In the genomic region with DNA sequence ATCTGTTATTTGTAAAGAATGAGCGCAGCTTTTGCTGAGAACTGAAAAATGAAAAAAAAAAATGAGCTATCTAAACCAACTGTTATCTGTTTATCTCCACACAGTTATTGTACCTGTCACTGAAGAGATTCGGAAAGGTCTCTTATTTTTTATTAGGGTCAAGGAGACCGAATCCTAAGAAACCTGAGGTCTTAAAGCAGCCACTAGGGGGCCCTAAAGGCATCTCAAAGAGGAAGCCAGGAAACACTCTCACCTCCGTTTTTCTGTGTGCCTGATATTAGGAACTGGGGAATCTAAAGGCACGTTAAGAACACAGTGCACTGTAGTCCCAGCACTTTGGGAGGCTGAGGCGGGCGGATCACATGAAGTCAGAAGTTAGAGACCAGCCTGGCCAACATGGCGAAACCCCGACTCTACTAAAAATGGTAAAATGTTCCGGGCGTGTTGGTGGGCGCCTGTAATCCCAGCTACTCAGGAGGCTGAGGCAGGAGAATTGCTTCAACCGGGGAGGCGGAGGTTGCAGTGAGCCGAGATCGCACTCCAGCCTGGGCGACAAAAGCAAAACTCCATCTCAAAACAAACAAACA, we compare ENCODE assay signal across 8 cellular contexts. TPM values are rescaled to one million over a fixed set of nuclear protein-coding genes. Genes with fewer than 3 reads are reported as not detected.
A peak's percentile ranks its signal among the peaks of the same experiment; 100 is the strongest.
DNase-seq lines count a peak whose midpoint lies in the region; TF ChIP-seq lines count a peak whose summit lies in the region.

No MANE protein-coding gene starts in this region.

- CTCF ChIA-PET in PC-9 (lab: Charles Lee), result interaction anchor here (0.6 to 0.8 kb wide), 3 partner anchors 70 to 499 kb away, joined by 3 to 4 read pairs (median 3); no protein-coding TSS in a partner anchor

- H3K9me2 ChIP-seq in PC-9 (ENCODE audit: insufficient read depth), result no peaks in the 10 kb centered on the region

- H3K27ac ChIP-seq in PC-9, result no peak overlapping the region

- no peaks in the 10 kb centered on the region for H3K9me3 ChIP-seq in PC-9 (ENCODE audit: insufficient read depth, low read depth)

- no peak overlapping the region for H2AFZ ChIP-seq in PC-9

- no peaks in the 10 kb centered on the region for H3K79me2 ChIP-seq in PC-9 (ENCODE audit: low read depth)

- no peaks in the 10 kb centered on the region; the same call in 1 of the 2 replicates for H4K20me1 ChIP-seq in PC-9 (ENCODE audit: insufficient read depth)

- H3F3A ChIP-seq in PC-9 (ENCODE audit: insufficient read depth, low read depth), result no peaks in the 10 kb centered on the region

- intact Hi-C loops in PC-9 (cut with micrococcal nuclease; ENCODE audit: unreplicated experiment), result loop anchor here (2.0 to 5.0 kb wide), 6 partner anchors 71 to 1307 kb away; no protein-coding TSS in a partner anchor

- H3K4me1 ChIP-seq in PC-9 (replicated peaks; ENCODE audit: insufficient read depth), result 0 out of 2 replicates have a peak, but pooled peaks cover 5% of the 10 kb centered on the region

- in situ Hi-C loops in KBM-7 (cut with MboI; ENCODE audit: low pct_unique_long_range_greater_than_20kb, low sequenced_read_pairs), result no loop called here

- no peak overlapping the region for H3K4me3 ChIP-seq in PC-9

- POLR2A ChIA-PET in PC-9 (lab: Charles Lee; ENCODE audit: unreplicated experiment), result no interaction called here

- peak; percentile 85 for TF ChIP-seq CTCF in PC-9 (conservative IDR thresholded peaks at IDR 0.05)

- DNase-seq in SIG-M5 treated with dmso at 0.1 percent for 504 hours (lab: John Stamatoyannopoulos, UW; ENCODE audit: unreplicated experiment) (peak; percentile 73), SIG-M5 (lab: John Stamatoyannopoulos, UW) (no peak), KBM-7 (peak; percentile 82), PC-9 (peak; percentile 44 to 55), ecto neural progenitor cell (ENCODE audit: low spot score) (peak; percentile 64), medulla oblongata (ENCODE audit: extremely low spot score) (peak; percentile 90), ureter (ENCODE audit: low spot score) (peak; percentile 74), UCSD-AML1 (lab: John Stamatoyannopoulos, UW; ENCODE audit: unreplicated experiment) (no peak)

- peaks cover 79% of the 10 kb centered on the region for H3K27me3 ChIP-seq in PC-9 (ENCODE audit: insufficient read depth, low read depth)

- no TSS peak for BruUV-seq in PC-9 (replicated peaks; lab: Mats Ljungman, UMichigan)

- H3K4me2 ChIP-seq in PC-9, result no peak overlapping the region

- no peaks in the 10 kb centered on the region for H3K36me3 ChIP-seq in PC-9 (ENCODE audit: low read depth)

RNA-seq across cellular contexts. Expression of gene LARGE1, which starts 3.5 kb away (rescaled TPM):
- total RNA-seq in PC-9 (2021) (12.5 and 18.3 TPM in 2 replicates), ureter (81.6 TPM)

Comparison
In these comparisons a context has a peak if more than half of its experiments do, and no peak if none do; other contexts are left out.
1. DNase-seq: peak in SIG-M5 treated with dmso at 0.1 percent for 504 hours (single experiment), KBM-7 (single experiment), PC-9 (2 of 2), ecto neural progenitor cell (single experiment), medulla oblongata (single experiment) and ureter (single experiment); none in SIG-M5 (single experiment) and UCSD-AML1 (single experiment).